11 cellular contexts compared by ENCODE assay signal in the genomic region with DNA sequence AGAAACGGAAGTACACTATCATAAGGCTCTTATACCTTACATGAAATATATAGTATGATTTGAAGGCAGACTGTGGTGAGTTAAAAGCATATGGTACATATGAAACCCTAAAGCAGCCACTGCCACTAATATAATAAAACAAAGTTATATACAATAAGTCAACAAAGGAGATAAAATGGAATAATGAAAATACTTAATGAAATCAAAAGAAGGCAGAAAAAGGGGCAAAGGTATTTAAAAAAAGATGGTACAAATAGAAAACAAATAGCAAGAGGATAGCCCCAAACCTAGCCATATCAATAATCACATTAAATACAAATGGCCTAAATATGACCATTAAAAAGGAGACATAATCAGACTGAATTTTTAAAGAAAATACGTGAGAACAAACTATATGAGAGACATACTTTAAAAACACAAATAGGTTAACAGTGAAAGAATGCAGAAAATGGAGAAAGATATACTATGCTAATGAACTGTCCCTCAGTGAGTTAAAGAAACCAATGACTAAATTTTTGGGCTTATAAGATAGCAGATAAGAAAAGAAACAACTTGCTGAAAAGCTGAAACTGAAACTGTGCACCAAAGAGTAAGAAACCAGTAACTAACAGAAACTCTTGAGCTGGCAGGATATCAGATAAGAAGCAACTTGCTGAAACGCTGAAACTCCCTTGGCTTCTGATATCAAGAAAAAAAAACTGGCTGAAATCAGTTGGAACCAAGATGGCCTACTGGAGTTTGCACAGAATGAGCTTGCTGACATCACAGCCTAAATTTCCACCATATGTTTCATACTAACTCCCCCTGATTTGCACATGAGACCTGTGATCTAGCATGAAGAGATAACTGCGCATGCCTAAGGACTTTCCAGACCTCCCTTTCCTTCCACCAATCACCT. TPM values are rescaled to one million over a fixed set of nuclear protein-coding genes. Genes with fewer than 3 reads are reported as not detected.
DNase-seq lines count a peak whose midpoint lies in the region; ATAC-seq and TF ChIP-seq lines count a peak whose summit lies in the region.
"Had no signal": no experiment of that assay in that cellular context is flagged by ENCODE, and none has a peak within 500 bp of the region (broad histone marks: within the 10 kb centered on the region; RNA-seq: fewer than 3 reads in every experiment).

No MANE protein-coding gene starts in this region.

- H2BK12ac ChIP-seq in H9 (ENCODE audit: insufficient read length, low read depth, low read length) = no peak overlapping the region

- H3K36me3 Mint-ChIP-seq in activated naive CD8-positive, alpha-beta T cell treated with anti-CD3 and anti-CD28 coated beads for 36 hours = peaks cover 3% of the 10 kb centered on the region
- H3K36me3 Mint-ChIP-seq in H9 (ENCODE audit: insufficient read depth in 1 of 3, low read depth in 3 of 3) = no peaks in the 10 kb centered on the region

- H3K23me2 ChIP-seq in H9 (ENCODE audit: insufficient read length, low read depth, low read length, poor library complexity, severe bottlenecking) = no peaks in the 10 kb centered on the region

- H3T11ph ChIP-seq in H9 (ENCODE audit: low read length) = no peak overlapping the region

- peak overlapping the region; percentile 87 for H3K27ac Mint-ChIP-seq in activated naive CD8-positive, alpha-beta T cell treated with anti-CD3 and anti-CD28 coated beads for 36 hours
- peak overlapping the region; percentile 7 to 35 for H3K27ac Mint-ChIP-seq in stimulated activated naive CD8-positive, alpha-beta T cell treated with anti-CD3 and anti-CD28 coated beads, Interleukin-15, amount 100 ng/mL, for 72 hours
- no peak overlapping the region for H3K27ac Mint-ChIP-seq in H9

- H3K18ac ChIP-seq in H9 (ENCODE audit: insufficient read length, low read depth, low read length) = no peak overlapping the region

- H3K14ac ChIP-seq in H9 (ENCODE audit: insufficient read depth, low read length) = no peak overlapping the region

- no peak overlapping the region for H3K9ac ChIP-seq in H9 (ENCODE audit: extremely low read depth, insufficient read length, low read length)

- H3K9me3 ChIP-seq in heart right ventricle (peaks cover 0 to 22% (median 10%) of the 10 kb centered on the region in 11 donors), H9 (ENCODE audit: control insufficient read depth, low read depth, low read length) (no peaks in the 10 kb centered on the region)

- no peak overlapping the region for H2BK15ac ChIP-seq in H9 (ENCODE audit: low read depth, low read length)

- no peaks in the 10 kb centered on the region for H3K27me3 Mint-ChIP-seq in activated naive CD8-positive, alpha-beta T cell treated with anti-CD3 and anti-CD28 coated beads for 36 hours
- H3K27me3 Mint-ChIP-seq in stimulated activated naive CD8-positive, alpha-beta T cell treated with anti-CD3 and anti-CD28 coated beads, Interleukin-15, amount 100 ng/mL, for 72 hours = no peaks in the 10 kb centered on the region
- no peaks in the 10 kb centered on the region; the same call in none of the 2 replicates for H3K27me3 Mint-ChIP-seq in H9 (ENCODE audit: low read depth)

- H3K56ac ChIP-seq in H9 (ENCODE audit: insufficient read length, low read depth, low read length) = no peak overlapping the region

- H3K4ac ChIP-seq in H9 (ENCODE audit: low read depth, low read length) = no peak overlapping the region

- peaks cover 30% of the 10 kb centered on the region for H3K4me1 Mint-ChIP-seq in activated naive CD8-positive, alpha-beta T cell treated with anti-CD3 and anti-CD28 coated beads for 36 hours
- peaks cover 30% of the 10 kb centered on the region for H3K4me1 Mint-ChIP-seq in stimulated activated naive CD8-positive, alpha-beta T cell treated with anti-CD3 and anti-CD28 coated beads, Interleukin-15, amount 100 ng/mL, for 72 hours
- H3K4me1 Mint-ChIP-seq in H9 = peaks cover 9 to 11% of the 10 kb centered on the region in 2 experiments

- no peak overlapping the region for H4K8ac ChIP-seq in H9 (replicated peaks; ENCODE audit: insufficient read length, low read depth, low read length)

- no peaks in the 10 kb centered on the region for H3K79me1 ChIP-seq in H9 (ENCODE audit: insufficient read depth, low read depth, low read length, poor library complexity, severe bottlenecking)

- no peak overlapping the region for H2AFZ ChIP-seq in H9 (ENCODE audit: low read length)

- ATAC-seq in left ventricle myocardium superior (peak; percentile 25), heart right ventricle (no peak), HG03135 (IDR thresholded peaks at IDR 0.05; ENCODE audit: unreplicated experiment) (peak; percentile 64)
- ATAC-seq in stimulated activated naive CD8-positive, alpha-beta T cell treated with anti-CD3 and anti-CD28 coated beads, Interleukin-15, amount 100 ng/mL, for 72 hours = peak; percentile 94

- peaks cover 7% of the 10 kb centered on the region for H3K9me3 Mint-ChIP-seq in activated naive CD8-positive, alpha-beta T cell treated with anti-CD3 and anti-CD28 coated beads for 36 hours
- peaks cover 15 to 18% of the 10 kb centered on the region in 2 donors for H3K9me3 Mint-ChIP-seq in stimulated activated naive CD8-positive, alpha-beta T cell treated with anti-CD3 and anti-CD28 coated beads, Interleukin-15, amount 100 ng/mL, for 72 hours
- H3K9me3 Mint-ChIP-seq in H9 = peaks cover 3 to 8% of the 10 kb centered on the region in 2 experiments; a peak in 4 of 5 replicates

- H3K79me2 ChIP-seq in H9 (ENCODE audit: insufficient read depth, low read length) = no peaks in the 10 kb centered on the region

- 64 to 72% methylated on average over 4 of the region's 4 CpGs for WGBS in heart right ventricle, 2 donors
- no CpG with 5 or more reads among the region's 4 CpGs for WGBS in H9 (ENCODE audit: extremely low coverage, insufficient read length, low lambda C conversion rate)

- intact Hi-C loops in left ventricle myocardium superior (cut with micrococcal nuclease) (no loop called here), heart right ventricle (cut with DNase I) (loop anchor here in 1 of 10 donors (5.0 kb wide), 1 partner anchor 96 kb away; no protein-coding TSS in a partner anchor)

- no peak overlapping the region for H4K91ac ChIP-seq in H9 (ENCODE audit: insufficient read length, low read depth, low read length)

- H2BK20ac ChIP-seq in H9 (ENCODE audit: low read depth, low read length, poor library complexity, severe bottlenecking) = no peak overlapping the region

- H3K4me3 Mint-ChIP-seq in activated naive CD8-positive, alpha-beta T cell treated with anti-CD3 and anti-CD28 coated beads for 36 hours = peak overlapping the region; percentile 23
- peak overlapping the region; percentile 29 to 33 for H3K4me3 Mint-ChIP-seq in stimulated activated naive CD8-positive, alpha-beta T cell treated with anti-CD3 and anti-CD28 coated beads, Interleukin-15, amount 100 ng/mL, for 72 hours
- H3K4me3 Mint-ChIP-seq in H9 = no peak overlapping the region

- H3K4me1 ChIP-seq in heart right ventricle (peaks cover 0 to 20% (median 15%) of the 10 kb centered on the region in 9 donors), H9 (ENCODE audit: insufficient read depth, low read length) (no peaks in the 10 kb centered on the region)

- DNase-seq in left ventricle myocardium superior (no peak), heart right ventricle (no peak), NCI-H748 treated with DMSO at 0.1 percent for 48 hours (lab: John Stamatoyannopoulos, UW) (no peak), NCI-H1092 treated with DMSO at 0.1 percent for 48 hours (lab: John Stamatoyannopoulos, UW) (no peak), H9 (no peak)
- DNase-seq in activated naive CD8-positive, alpha-beta T cell treated with anti-CD3 and anti-CD28 coated beads for 36 hours = no peak
- no peak for DNase-seq in stimulated activated naive CD8-positive, alpha-beta T cell treated with anti-CD3 and anti-CD28 coated beads, Interleukin-15, amount 100 ng/mL, for 72 hours
- DNase-seq: posterior cingulate gyrus, upper lobe of left lung had no signal

- H3K27me3 ChIP-seq in heart right ventricle = no peaks in the 10 kb centered on the region
- no peaks in the 10 kb centered on the region for H3K27me3 ChIP-seq in H9 (ENCODE audit: insufficient read depth, low read length)
- H3K27me3 ChIP-seq: upper lobe of left lung had no signal

- no peak overlapping the region for H3K4me2 ChIP-seq in H9 (ENCODE audit: insufficient read depth, insufficient read length, low read length)

- H4K5ac ChIP-seq in H9 (ENCODE audit: insufficient read length, low read depth, low read length) = no peak overlapping the region

- no peaks in the 10 kb centered on the region for H3K36me3 ChIP-seq in heart right ventricle
- H3K36me3 ChIP-seq: upper lobe of left lung had no signal

- H4K20me1 ChIP-seq in H9 (ENCODE audit: control insufficient read depth, insufficient read depth, insufficient read length) = no peaks in the 10 kb centered on the region

- no peak overlapping the region for H3K23ac ChIP-seq in H9 (ENCODE audit: insufficient read length, low read depth, low read length)

- no peak overlapping the region for H2BK5ac ChIP-seq in H9 (ENCODE audit: insufficient read length, low read length)

- no peak overlapping the region for H3K4me3 ChIP-seq in heart right ventricle
- H3K4me3 ChIP-seq: upper lobe of left lung had no signal

- no peak overlapping the region for H2AK5ac ChIP-seq in H9 (ENCODE audit: insufficient read length, low read length)

- H3K27ac ChIP-seq in heart right ventricle (peak overlapping the region in 1 of 10 donors; percentile 47), H9 (ENCODE audit: insufficient read length, low read depth, low read length) (no peak overlapping the region)
- H3K27ac ChIP-seq: upper lobe of left lung had no signal

- no peak for TF ChIP-seq CTCF in heart right ventricle (IDR thresholded peaks at IDR 0.05)
- no peak for TF ChIP-seq CTCF in H9 (conservative IDR thresholded peaks at IDR 0.05)

- no peak overlapping the region for H2BK120ac ChIP-seq in H9 (ENCODE audit: low read depth, low read length, poor library complexity, severe bottlenecking)

RNA-seq across cellular contexts. Expression of gene IL10, which starts 44.3 kb away (rescaled TPM):
- 0.37 TPM for total RNA-seq in left ventricle myocardium superior
- total RNA-seq in heart right ventricle = 1 to 10 TPM in 3 of 10 donors, under 1 TPM in 5, not detected in 2; 0.25 to 2.6 (median 0.74) TPM
- 1 to 10 TPM in 1 of 2 donors, under 1 TPM in 1; 0.81 to 1.1 TPM for polyA plus RNA-seq in heart right ventricle
- not detected for total RNA-seq in activated naive CD8-positive, alpha-beta T cell treated with anti-CD3 and anti-CD28 coated beads for 36 hours
- not detected in 2 replicates for total RNA-seq in H9 (2021)
- total RNA-seq: epithelial cell of proximal tubule had no signal

RNA-seq across cellular contexts. Expression of gene IL19, which starts 46.1 kb away (rescaled TPM):
- total RNA-seq in left ventricle myocardium superior (not detected), heart right ventricle (not detected), H9 (2021) (not detected in 2 replicates)
- polyA plus RNA-seq in heart right ventricle = not detected
- not detected for total RNA-seq in activated naive CD8-positive, alpha-beta T cell treated with anti-CD3 and anti-CD28 coated beads for 36 hours
- total RNA-seq: epithelial cell of proximal tubule, upper lobe of left lung had no signal

RNA-seq across cellular contexts. Expression of gene IL20, which starts 48.8 kb away (rescaled TPM):
- total RNA-seq in left ventricle myocardium superior = not detected
- total RNA-seq in heart right ventricle = not detected
- not detected for polyA plus RNA-seq in heart right ventricle
- not detected for total RNA-seq in activated naive CD8-positive, alpha-beta T cell treated with anti-CD3 and anti-CD28 coated beads for 36 hours
- not detected in 2 replicates for total RNA-seq in H9 (2021)
- total RNA-seq: epithelial cell of proximal tubule, upper lobe of left lung had no signal

Comparison
In these comparisons a context has a peak if more than half of its experiments do, and no peak if none do; other contexts are left out.
1. ATAC-seq: peak in left ventricle myocardium superior (single experiment), HG03135 (single experiment) and stimulated activated naive CD8-positive, alpha-beta T cell treated with anti-CD3 and anti-CD28 coated beads, Interleukin-15, amount 100 ng/mL, for 72 hours (single experiment); none in heart right ventricle (0 of 8).
2. H3K27ac Mint-ChIP-seq: peak in activated naive CD8-positive, alpha-beta T cell treated with anti-CD3 and anti-CD28 coated beads for 36 hours (single experiment) and stimulated activated naive CD8-positive, alpha-beta T cell treated with anti-CD3 and anti-CD28 coated beads, Interleukin-15, amount 100 ng/mL, for 72 hours (2 of 2); none in H9 (0 of 3).
3. H3K4me3 Mint-ChIP-seq: peak in activated naive CD8-positive, alpha-beta T cell treated with anti-CD3 and anti-CD28 coated beads for 36 hours (single experiment) and stimulated activated naive CD8-positive, alpha-beta T cell treated with anti-CD3 and anti-CD28 coated beads, Interleukin-15, amount 100 ng/mL, for 72 hours (2 of 2); none in H9 (0 of 2).